19 cellular contexts compared by ENCODE assay signal in the genomic region with DNA sequence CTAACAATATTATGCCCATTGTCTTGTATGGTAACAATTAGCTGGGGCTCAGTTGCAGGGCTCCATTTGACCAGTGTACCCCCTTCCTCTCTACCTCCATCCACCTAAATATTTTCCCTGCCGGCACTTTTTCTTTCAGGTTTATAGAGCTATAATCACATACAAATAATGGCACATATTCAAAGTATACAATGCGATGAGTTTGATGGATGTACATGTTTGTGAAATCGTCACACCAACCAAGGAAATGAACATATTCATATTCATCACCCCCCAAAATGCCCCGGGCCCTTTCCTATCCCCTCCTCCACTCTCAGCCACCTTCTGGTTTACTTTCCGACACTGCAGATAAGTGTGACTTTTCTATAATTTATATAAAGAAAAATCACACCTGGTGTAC.
"Had no signal": no experiment of that assay in that cellular context is flagged by ENCODE, and none has a peak within 500 bp of the region (broad histone marks: within the 10 kb centered on the region; RNA-seq: fewer than 3 reads in every experiment).

No MANE protein-coding gene starts in this region.

- ATAC-seq: Panc1, PC-3 had no signal

- H3K9ac ChIP-seq: SK-N-SH had no signal

- H3K4me2 ChIP-seq: SK-N-SH had no signal

- DNase-seq: Karpas-422; KG1; MM.1S; NCI-H1092 treated with DMSO at 0.1 percent for 48 hours; NCI-H1694 treated with DMSO at 0.1 percent for 48 hours; NCI-H1930; NCI-H2171 treated with DMSO at 0.1 percent for 48 hours; NCI-H345; NCI-H446 treated with DMSO at 0.1 percent for 48 hours; NCI-H510A treated with DMSO at 0.1 percent for 48 hours; NCI-H526; NCI-H748 treated with DMSO at 0.1 percent for 48 hours; NK-92 treated with Interleukin-12 subunit alpha and Interleukin-12 subunit beta, amount 100 ng/mL, for 24 hours; PC-3; SHP77; SK-N-SH; SW 1271 had no signal

- H3K9me3 ChIP-seq: SK-N-SH had no signal

- H3K27ac ChIP-seq: RWPE1 had no signal
